In the genomic region with DNA sequence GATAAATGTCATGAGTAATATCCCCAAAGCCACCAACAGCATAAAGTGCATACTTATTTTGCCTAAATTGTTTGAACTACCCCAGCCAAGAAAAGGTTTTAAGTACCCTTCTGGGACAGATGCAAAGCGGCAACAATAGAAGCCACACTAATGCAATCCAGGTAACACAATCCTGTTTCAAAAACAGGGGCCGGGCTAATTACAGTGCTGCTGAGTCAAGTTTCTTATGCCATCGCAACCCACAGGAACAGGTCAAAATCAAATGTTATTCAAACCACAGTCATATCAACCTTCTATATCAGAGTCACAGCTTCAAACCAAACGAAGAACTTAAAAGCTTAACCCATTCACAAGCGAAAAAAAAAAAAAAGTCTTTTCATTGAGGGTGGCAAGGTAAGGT, we compare ENCODE assay signal across 18 cellular contexts. TPM values are rescaled to one million over a fixed set of nuclear protein-coding genes. Genes with fewer than 3 reads are reported as not detected.
DNase-seq lines count a peak whose midpoint lies in the region; ATAC-seq and TF ChIP-seq lines count a peak whose summit lies in the region.
"Had no signal": no experiment of that assay in that cellular context is flagged by ENCODE, and none has a peak within 500 bp of the region (broad histone marks: within the 10 kb centered on the region; RNA-seq: fewer than 3 reads in every experiment).

No MANE protein-coding gene starts in this region.

- H3K27me3 Mint-ChIP-seq in activated naive CD8-positive, alpha-beta T cell treated with anti-CD3 and anti-CD28 coated beads, Interleukin-2, amount 50 U/mL, for 24 hours: peaks cover 10% of the 10 kb centered on the region
- H3K27me3 Mint-ChIP-seq in activated naive CD8-positive, alpha-beta T cell treated with anti-CD3 and anti-CD28 coated beads for 36 hours: peaks cover 27% of the 10 kb centered on the region
- peaks cover 6% of the 10 kb centered on the region for H3K27me3 Mint-ChIP-seq in WTC11 (ENCODE audit: low read depth)

- TF ChIP-seq CTCF in WTC11 (IDR thresholded peaks at IDR 0.05): no peak

- no peak overlapping the region for H3K27ac Mint-ChIP-seq in activated naive CD8-positive, alpha-beta T cell treated with anti-CD3 and anti-CD28 coated beads, Interleukin-2, amount 50 U/mL, for 24 hours
- H3K27ac Mint-ChIP-seq in activated naive CD8-positive, alpha-beta T cell treated with anti-CD3 and anti-CD28 coated beads for 36 hours: no peak overlapping the region
- no peak overlapping the region for H3K27ac Mint-ChIP-seq in WTC11
- H3K27ac Mint-ChIP-seq: activated T-helper 1 cell treated with anti-CD3 and anti-CD28 coated beads, Interleukin-12 subunit alpha, Interleukin-12 subunit beta, Interleukin-2, Interleukin-4 antibody, amounts not matched to agents 30 ng/mL and 10 ng/mL and 1 ng/mL, durations not matched to agents 14 hours and 24 hours and 36 hours; neural progenitor cell had no signal

- H3K36me3 ChIP-seq in aorta (ENCODE audit: control insufficient read depth in 1 of 2, insufficient read depth in 2 of 2, low read length in 1 of 2): no peaks in the 10 kb centered on the region
- H3K36me3 ChIP-seq: HAP-1, neural progenitor cell had no signal

- peaks cover 7% of the 10 kb centered on the region for H3K4me1 Mint-ChIP-seq in activated naive CD8-positive, alpha-beta T cell treated with anti-CD3 and anti-CD28 coated beads, Interleukin-2, amount 50 U/mL, for 24 hours
- H3K4me1 Mint-ChIP-seq in activated naive CD8-positive, alpha-beta T cell treated with anti-CD3 and anti-CD28 coated beads for 36 hours: peaks cover 6% of the 10 kb centered on the region
- H3K4me1 Mint-ChIP-seq in WTC11: peaks cover 23% of the 10 kb centered on the region

- H3K4me3 Mint-ChIP-seq in activated naive CD8-positive, alpha-beta T cell treated with anti-CD3 and anti-CD28 coated beads, Interleukin-2, amount 50 U/mL, for 24 hours: no peak overlapping the region
- H3K4me3 Mint-ChIP-seq in activated naive CD8-positive, alpha-beta T cell treated with anti-CD3 and anti-CD28 coated beads for 36 hours: no peak overlapping the region
- no peak overlapping the region for H3K4me3 Mint-ChIP-seq in WTC11
- H3K4me3 Mint-ChIP-seq: activated T-helper 1 cell treated with anti-CD3 and anti-CD28 coated beads, Interleukin-12 subunit alpha, Interleukin-12 subunit beta, Interleukin-2, Interleukin-4 antibody, amounts not matched to agents 30 ng/mL and 10 ng/mL and 1 ng/mL, durations not matched to agents 14 hours and 24 hours and 36 hours; neural progenitor cell had no signal

- no peaks in the 10 kb centered on the region for H3K9me3 Mint-ChIP-seq in activated naive CD8-positive, alpha-beta T cell treated with anti-CD3 and anti-CD28 coated beads, Interleukin-2, amount 50 U/mL, for 24 hours
- H3K9me3 Mint-ChIP-seq in activated naive CD8-positive, alpha-beta T cell treated with anti-CD3 and anti-CD28 coated beads for 36 hours: no peaks in the 10 kb centered on the region
- H3K9me3 Mint-ChIP-seq in WTC11: no peaks in the 10 kb centered on the region
- H3K9me3 Mint-ChIP-seq: activated T-helper 1 cell treated with anti-CD3 and anti-CD28 coated beads, Interleukin-12 subunit alpha, Interleukin-12 subunit beta, Interleukin-2, Interleukin-4 antibody, amounts not matched to agents 30 ng/mL and 10 ng/mL and 1 ng/mL, durations not matched to agents 14 hours and 24 hours and 36 hours; neural progenitor cell had no signal

- WGBS in aorta, 2 donors: 33 to 43% methylated on average over 5 of the region's 5 CpGs

- H3K4me3 ChIP-seq in aorta (ENCODE audit: low read length in 2 of 2): no peak overlapping the region
- H3K4me3 ChIP-seq: HAP-1, neural progenitor cell had no signal

- no peaks in the 10 kb centered on the region for H3K9me3 ChIP-seq in aorta (ENCODE audit: control insufficient read depth, low read length)
- H3K9me3 ChIP-seq: HAP-1, SK-N-SH had no signal

- POLR2A ChIA-PET in WTC11 (lab: Charles Lee): interaction anchor here (0.6 kb wide), 1 partner anchor 557 kb away, joined by 3 read pairs; no protein-coding TSS in a partner anchor

- H3K27me3 ChIP-seq in aorta (ENCODE audit: control insufficient read depth in 1 of 2, insufficient read depth in 2 of 2, low read length in 1 of 2): no peaks in the 10 kb centered on the region

- intact Hi-C loops in aorta (cut with DNase I): no loop called here

- CTCF ChIA-PET in WTC11 (lab: Charles Lee): interaction anchor here (0.6 kb wide), 1 partner anchor 1994 kb away, joined by 3 read pairs; no protein-coding TSS in a partner anchor

- peak overlapping the region; percentile 55 to 74 for H3K27ac ChIP-seq in aorta (ENCODE audit: low read depth in 1 of 2, low read length in 2 of 2)
- H3K27ac ChIP-seq: neural progenitor cell had no signal

- H3K36me3 Mint-ChIP-seq in activated naive CD8-positive, alpha-beta T cell treated with anti-CD3 and anti-CD28 coated beads, Interleukin-2, amount 50 U/mL, for 24 hours (ENCODE audit: low read depth): no peaks in the 10 kb centered on the region
- H3K36me3 Mint-ChIP-seq in activated naive CD8-positive, alpha-beta T cell treated with anti-CD3 and anti-CD28 coated beads for 36 hours: no peaks in the 10 kb centered on the region
- no peaks in the 10 kb centered on the region for H3K36me3 Mint-ChIP-seq in WTC11

- ATAC-seq in activated naive CD8-positive, alpha-beta T cell treated with anti-CD3 and anti-CD28 coated beads, Interleukin-2, amount 50 U/mL, for 24 hours: peak; percentile 57
- ATAC-seq in WTC11 (peak; percentile 60), aorta (ENCODE audit: low FRiP score) (no peak), HG03175 (IDR thresholded peaks at IDR 0.05; ENCODE audit: unreplicated experiment) (no peak), GM21737 (IDR thresholded peaks at IDR 0.05; ENCODE audit: unreplicated experiment) (no peak)
- ATAC-seq: Panc1 had no signal

- no peak for DNase-seq in activated naive CD8-positive, alpha-beta T cell treated with anti-CD3 and anti-CD28 coated beads, Interleukin-2, amount 50 U/mL, for 24 hours
- no peak for DNase-seq in activated naive CD8-positive, alpha-beta T cell treated with anti-CD3 and anti-CD28 coated beads for 36 hours
- DNase-seq in NCI-H187 treated with DMSO at 0.1 percent for 48 hours (lab: John Stamatoyannopoulos, UW) (peak; percentile 97), WTC11 (ENCODE audit: low spot score) (no peak), aorta (no peak), GM19240 (ENCODE audit: insufficient read length, low spot score) (no peak)
- DNase-seq: kidney glomerular epithelial cell; midbrain; NCI-H446; retina; SK-N-SH; stimulated activated CD4-positive, alpha-beta T cell treated with anti-CD3 and anti-CD28 coated beads, Interleukin-15, amount 100 ng/mL, for 24 hours had no signal

- peaks cover 0 to 23% of the 10 kb centered on the region in 2 donors for H3K4me1 ChIP-seq in aorta (ENCODE audit: control insufficient read depth in 1 of 2, insufficient read depth in 2 of 2, low read length in 2 of 2)
- H3K4me1 ChIP-seq: HAP-1 had no signal

TF ChIP-seq in WTC11, 78 proteins besides CTCF, POLR2A, EP300 and RAD21:
- TF ChIP-seq ZNF671 (CRISPR knock-in tag; IDR thresholded peaks at IDR 0.05) (no peak), ZBTB21 (CRISPR knock-in tag; IDR thresholded peaks at IDR 0.05; ENCODE audit: borderline replicate concordance) (no peak)

RNA-seq across cellular contexts. Expression of gene EBF1, which starts 28.3 kb away (rescaled TPM):
- total RNA-seq in activated naive CD8-positive, alpha-beta T cell treated with anti-CD3 and anti-CD28 coated beads for 36 hours: under 1 TPM; 0.21 to 0.22 TPM
- total RNA-seq in WTC11 (2021) (0.11 to 0.39 TPM (median 0.16 TPM) in 3 replicates), aorta (100 to 1,000 TPM in 1 of 2 donors, 10 to 100 TPM in 1; 75.6 to 103 TPM)
- 10 to 100 TPM in 1 of 2 donors, 1 to 10 TPM in 1; 5.9 to 25.1 TPM for polyA plus RNA-seq in aorta
- total RNA-seq: activated T-helper 1 cell treated with anti-CD3 and anti-CD28 coated beads, Interleukin-12 subunit alpha, Interleukin-12 subunit beta, Interleukin-2, Interleukin-4 antibody, amounts not matched to agents 30 ng/mL and 10 ng/mL and 1 ng/mL, durations not matched to agents 14 hours and 24 hours and 36 hours had no signal

Comparison
In these comparisons a context has a peak if more than half of its experiments do, and no peak if none do; other contexts are left out.
1. ATAC-seq: peak in activated naive CD8-positive, alpha-beta T cell treated with anti-CD3 and anti-CD28 coated beads, Interleukin-2, amount 50 U/mL, for 24 hours (single experiment) and WTC11 (single experiment); none in aorta (single experiment), HG03175 (single experiment) and GM21737 (single experiment).
2. RNA of gene EBF1, which starts 28.3 kb away (total RNA-seq): 75.6 to 103 TPM in aorta; 0.11 to 0.39 TPM in WTC11 and 0.21 to 0.22 TPM in activated naive CD8-positive, alpha-beta T cell treated with anti-CD3 and anti-CD28 coated beads for 36 hours; every median in the first group is over 10 times any median in the second.